ENCODE assay signal across 1 cellular context in genomic region chr4:128268970-128269369, GRCh38.
TF ChIP-seq lines count a peak whose summit lies in the region.

No MANE protein-coding gene starts in this region.

TF ChIP-seq in HepG2, 621 proteins besides CTCF, POLR2A, EP300 and RAD21 (continued from another document):
- TF ChIP-seq ZXDC (CRISPR knock-in tag; IDR thresholded peaks at IDR 0.05) = no peak
- TF ChIP-seq AHR (CRISPR knock-in tag; IDR thresholded peaks at IDR 0.05) = no peak
- no peak for TF ChIP-seq ZNF710 (CRISPR knock-in tag; IDR thresholded peaks at IDR 0.05; ENCODE audit: borderline replicate concordance)
- no peak for TF ChIP-seq MAFG (CRISPR knock-in tag; IDR thresholded peaks at IDR 0.05)
- TF ChIP-seq SOX13 (IDR thresholded peaks at IDR 0.05) = peak; percentile 67; the same call in 1 of the 2 replicates
- TF ChIP-seq SOX13 (CRISPR knock-in tag; conservative IDR thresholded peaks at IDR 0.05 in 1 of 2, IDR thresholded peaks at IDR 0.05 in 1 of 2) = peak in 1 of 2 experiments; percentile 86; a peak in 2 of 4 replicates
- no peak for TF ChIP-seq TFAP4 (IDR thresholded peaks at IDR 0.05; ENCODE audit: borderline replicate concordance, low read depth)
- no peak for TF ChIP-seq PCBP1 (IDR thresholded peaks at IDR 0.05; ENCODE audit: borderline replicate concordance, low read depth, low read length)
- TF ChIP-seq SAP130 (CRISPR knock-in tag; IDR thresholded peaks at IDR 0.05; ENCODE audit: low read depth) = 0 out of 2 replicates have a peak, but pooled peaks have one; percentile 12
- no peak for TF ChIP-seq ZNF839 (CRISPR knock-in tag; IDR thresholded peaks at IDR 0.05; ENCODE audit: borderline replicate concordance)
- TF ChIP-seq DBP (CRISPR knock-in tag; IDR thresholded peaks at IDR 0.05; ENCODE audit: not compliant biosample characterization) = no peak
- TF ChIP-seq DNMT1 (CRISPR knock-in tag; IDR thresholded peaks at IDR 0.05) = no peak
- TF ChIP-seq GABPA (IDR thresholded peaks at IDR 0.05; ENCODE audit: low read depth, low read length) = no peak
- no peak for TF ChIP-seq GABPA (CRISPR knock-in tag; IDR thresholded peaks at IDR 0.05; ENCODE audit: low read depth)
- no peak for TF ChIP-seq ZNF558 (CRISPR knock-in tag; IDR thresholded peaks at IDR 0.05; ENCODE audit: borderline replicate concordance)
- TF ChIP-seq CBX2 (IDR thresholded peaks at IDR 0.05; ENCODE audit: low read depth, low read length) = no peak
- no peak for TF ChIP-seq CBX2 (CRISPR knock-in tag; IDR thresholded peaks at IDR 0.05; ENCODE audit: low read depth)
- TF ChIP-seq, protein P1, sequence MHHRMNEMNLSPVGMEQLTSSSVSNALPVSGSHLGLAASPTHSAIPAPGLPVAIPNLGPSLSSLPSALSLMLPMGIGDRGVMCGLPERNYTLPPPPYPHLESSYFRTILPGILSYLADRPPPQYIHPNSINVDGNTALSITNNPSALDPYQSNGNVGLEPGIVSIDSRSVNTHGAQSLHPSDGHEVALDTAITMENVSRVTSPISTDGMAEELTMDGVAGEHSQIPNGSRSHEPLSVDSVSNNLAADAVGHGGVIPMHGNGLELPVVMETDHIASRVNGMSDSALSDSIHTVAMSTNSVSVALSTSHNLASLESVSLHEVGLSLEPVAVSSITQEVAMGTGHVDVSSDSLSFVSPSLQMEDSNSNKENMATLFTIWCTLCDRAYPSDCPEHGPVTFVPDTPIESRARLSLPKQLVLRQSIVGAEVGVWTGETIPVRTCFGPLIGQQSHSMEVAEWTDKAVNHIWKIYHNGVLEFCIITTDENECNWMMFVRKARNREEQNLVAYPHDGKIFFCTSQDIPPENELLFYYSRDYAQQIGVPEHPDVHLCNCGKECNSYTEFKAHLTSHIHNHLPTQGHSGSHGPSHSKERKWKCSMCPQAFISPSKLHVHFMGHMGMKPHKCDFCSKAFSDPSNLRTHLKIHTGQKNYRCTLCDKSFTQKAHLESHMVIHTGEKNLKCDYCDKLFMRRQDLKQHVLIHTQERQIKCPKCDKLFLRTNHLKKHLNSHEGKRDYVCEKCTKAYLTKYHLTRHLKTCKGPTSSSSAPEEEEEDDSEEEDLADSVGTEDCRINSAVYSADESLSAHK (CRISPR knock-in tag; IDR thresholded peaks at IDR 0.05; ENCODE audit: borderline replicate concordance) = no peak
- TF ChIP-seq SOX6 (IDR thresholded peaks at IDR 0.05) = no peak
- peak; percentile 47 for TF ChIP-seq SOX6 (CRISPR knock-in tag; IDR thresholded peaks at IDR 0.05)
- peak; percentile 6; the same call in 1 of the 2 replicates for TF ChIP-seq FOXA3 (CRISPR knock-in tag; IDR thresholded peaks at IDR 0.05)
- no peak for TF ChIP-seq KDM3A (CRISPR knock-in tag; IDR thresholded peaks at IDR 0.05; ENCODE audit: low read depth)
- TF ChIP-seq, protein P2, sequence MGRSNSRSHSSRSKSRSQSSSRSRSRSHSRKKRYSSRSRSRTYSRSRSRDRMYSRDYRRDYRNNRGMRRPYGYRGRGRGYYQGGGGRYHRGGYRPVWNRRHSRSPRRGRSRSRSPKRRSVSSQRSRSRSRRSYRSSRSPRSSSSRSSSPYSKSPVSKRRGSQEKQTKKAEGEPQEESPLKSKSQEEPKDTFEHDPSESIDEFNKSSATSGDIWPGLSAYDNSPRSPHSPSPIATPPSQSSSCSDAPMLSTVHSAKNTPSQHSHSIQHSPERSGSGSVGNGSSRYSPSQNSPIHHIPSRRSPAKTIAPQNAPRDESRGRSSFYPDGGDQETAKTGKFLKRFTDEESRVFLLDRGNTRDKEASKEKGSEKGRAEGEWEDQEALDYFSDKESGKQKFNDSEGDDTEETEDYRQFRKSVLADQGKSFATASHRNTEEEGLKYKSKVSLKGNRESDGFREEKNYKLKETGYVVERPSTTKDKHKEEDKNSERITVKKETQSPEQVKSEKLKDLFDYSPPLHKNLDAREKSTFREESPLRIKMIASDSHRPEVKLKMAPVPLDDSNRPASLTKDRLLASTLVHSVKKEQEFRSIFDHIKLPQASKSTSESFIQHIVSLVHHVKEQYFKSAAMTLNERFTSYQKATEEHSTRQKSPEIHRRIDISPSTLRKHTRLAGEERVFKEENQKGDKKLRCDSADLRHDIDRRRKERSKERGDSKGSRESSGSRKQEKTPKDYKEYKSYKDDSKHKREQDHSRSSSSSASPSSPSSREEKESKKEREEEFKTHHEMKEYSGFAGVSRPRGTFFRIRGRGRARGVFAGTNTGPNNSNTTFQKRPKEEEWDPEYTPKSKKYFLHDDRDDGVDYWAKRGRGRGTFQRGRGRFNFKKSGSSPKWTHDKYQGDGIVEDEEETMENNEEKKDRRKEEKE (IDR thresholded peaks at IDR 0.05) = no peak
- TF ChIP-seq MED8 (CRISPR knock-in tag; IDR thresholded peaks at IDR 0.05; ENCODE audit: insufficient replicate concordance) = no peak
- no peak for TF ChIP-seq PAXIP1 (CRISPR knock-in tag; conservative IDR thresholded peaks at IDR 0.05)
- TF ChIP-seq, protein P3, sequence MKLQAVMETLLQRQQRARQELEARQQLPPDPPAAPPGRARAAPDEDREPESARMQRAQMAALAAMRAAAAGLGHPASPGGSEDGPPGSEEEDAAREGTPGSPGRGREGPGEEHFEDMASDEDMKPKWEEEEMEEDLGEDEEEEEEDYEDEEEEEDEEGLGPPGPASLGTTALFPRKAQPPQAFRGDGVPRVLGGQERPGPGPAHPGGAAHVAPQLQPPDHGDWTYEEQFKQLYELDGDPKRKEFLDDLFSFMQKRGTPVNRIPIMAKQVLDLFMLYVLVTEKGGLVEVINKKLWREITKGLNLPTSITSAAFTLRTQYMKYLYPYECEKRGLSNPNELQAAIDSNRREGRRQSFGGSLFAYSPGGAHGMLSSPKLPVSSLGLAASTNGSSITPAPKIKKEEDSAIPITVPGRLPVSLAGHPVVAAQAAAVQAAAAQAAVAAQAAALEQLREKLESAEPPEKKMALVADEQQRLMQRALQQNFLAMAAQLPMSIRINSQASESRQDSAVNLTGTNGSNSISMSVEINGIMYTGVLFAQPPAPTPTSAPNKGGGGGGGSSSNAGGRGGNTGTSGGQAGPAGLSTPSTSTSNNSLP (IDR thresholded peaks at IDR 0.05; ENCODE audit: low read depth, low read length) = no peak
- TF ChIP-seq RBM22 (optimal IDR thresholded peaks at IDR 0.05; ENCODE audit: low read length) = peak; percentile 27
- TF ChIP-seq ESRRA (CRISPR knock-in tag; IDR thresholded peaks at IDR 0.05; ENCODE audit: low read depth) = no peak
- no peak for TF ChIP-seq MIER3 (CRISPR knock-in tag; IDR thresholded peaks at IDR 0.05; ENCODE audit: borderline replicate concordance)
